ENCODE assay signal across 19 cellular contexts in genomic region chr5:177997319-177997670, GRCh38. TPM values are rescaled to one million over a fixed set of nuclear protein-coding genes. Genes with fewer than 3 reads are reported as not detected.
"Had no signal": no experiment of that assay in that cellular context is flagged by ENCODE, and none has a peak within 500 bp of the region (broad histone marks: within the 10 kb centered on the region; RNA-seq: fewer than 3 reads in every experiment).

No MANE protein-coding gene starts in this region.

- FAIRE-seq: colon had no signal

- H3K27me3 ChIP-seq: ascending aorta, right lobe of liver, tibial nerve had no signal

- ATAC-seq: activated naive CD8-positive, alpha-beta T cell treated with anti-CD3 and anti-CD28 coated beads, Interleukin-2, amount 50 U/mL, for 24 hours; activated T-cell treated with anti-CD3 and anti-CD28 coated beads, Interleukin-2, amount 50 U/mL, for 72 hours; left cardiac atrium; mucosa of descending colon; natural killer cell; right lobe of liver; stimulated activated memory B cell treated with anti-CD40 and anti-IgM and Interleukin-4, amounts not matched to agents 10 μg/mL and 1 μg/mL and 100 μg/mL, for 72 hours had no signal

- H3K36me3 ChIP-seq: ascending aorta, right lobe of liver, tibial nerve had no signal

- H3K9me3 ChIP-seq: ascending aorta, mucosa of descending colon, right lobe of liver, tibial nerve had no signal

- H3K27ac Mint-ChIP-seq: activated CD4-positive, alpha-beta memory T cell treated with anti-CD3 and anti-CD28 coated beads for 36 hours; activated naive CD8-positive, alpha-beta T cell treated with anti-CD3 and anti-CD28 coated beads, Interleukin-2, amount 50 U/mL, for 24 hours; activated T-cell treated with anti-CD3 and anti-CD28 coated beads, Interleukin-2, amount 50 U/mL, for 72 hours; natural killer cell; stimulated activated memory B cell treated with anti-CD40 and anti-IgM and Interleukin-4, amounts not matched to agents 10 μg/mL and 1 μg/mL and 100 μg/mL, for 72 hours had no signal

- H3K4me1 ChIP-seq: ascending aorta, right lobe of liver, tibial nerve had no signal

- H3K36me3 Mint-ChIP-seq: activated CD4-positive, alpha-beta memory T cell treated with anti-CD3 and anti-CD28 coated beads for 36 hours; natural killer cell; stimulated activated memory B cell treated with anti-CD40 and anti-IgM and Interleukin-4, amounts not matched to agents 10 μg/mL and 1 μg/mL and 100 μg/mL, for 72 hours had no signal

- H3K4me3 ChIP-seq: ascending aorta, mucosa of descending colon, right lobe of liver, tibial nerve had no signal

- H3K27ac ChIP-seq: ascending aorta, right lobe of liver, tibial nerve had no signal

- DNase-seq: activated CD4-positive, alpha-beta memory T cell treated with anti-CD3 and anti-CD28 coated beads for 36 hours; activated CD4-positive, CD25-positive, alpha-beta regulatory T cell treated with anti-CD3 and anti-CD28 coated beads, Interleukin-2, amount 50 U/mL, for 72 hours; activated CD8-positive, alpha-beta memory T cell treated with anti-CD3 and anti-CD28 coated beads, Interleukin-2, amount 50 U/mL, for 4 hours; activated naive CD4-positive, alpha-beta T cell; activated naive CD8-positive, alpha-beta T cell treated with anti-CD3 and anti-CD28 coated beads, Interleukin-2, amount 50 U/mL, for 24 hours; activated T-cell treated with anti-CD3 and anti-CD28 coated beads, Interleukin-2, amount 50 U/mL, for 72 hours; hypothalamus; left cardiac atrium; mucosa of descending colon; natural killer cell; right lobe of liver; T-helper 2 cell had no signal

- H3K9me3 Mint-ChIP-seq: activated CD4-positive, alpha-beta memory T cell treated with anti-CD3 and anti-CD28 coated beads for 36 hours; activated naive CD8-positive, alpha-beta T cell treated with anti-CD3 and anti-CD28 coated beads, Interleukin-2, amount 50 U/mL, for 24 hours; activated T-cell treated with anti-CD3 and anti-CD28 coated beads, Interleukin-2, amount 50 U/mL, for 72 hours; natural killer cell; stimulated activated memory B cell treated with anti-CD40 and anti-IgM and Interleukin-4, amounts not matched to agents 10 μg/mL and 1 μg/mL and 100 μg/mL, for 72 hours had no signal

RNA-seq across cellular contexts. Expression of gene PROP1, which starts 1.3 kb away (rescaled TPM):
- total RNA-seq: activated CD4-positive, alpha-beta memory T cell treated with anti-CD3 and anti-CD28 coated beads for 36 hours; activated T-cell treated with anti-CD3 and anti-CD28 coated beads, Interleukin-2, amount 50 U/mL, for 72 hours; ascending aorta; cardiac septum; glomerular endothelial cell; left cardiac atrium; mucosa of descending colon; natural killer cell; right lobe of liver; subcutaneous adipose tissue; tibial nerve had no signal
